ENCODE assay signal across 8 cellular contexts in the genomic region with DNA sequence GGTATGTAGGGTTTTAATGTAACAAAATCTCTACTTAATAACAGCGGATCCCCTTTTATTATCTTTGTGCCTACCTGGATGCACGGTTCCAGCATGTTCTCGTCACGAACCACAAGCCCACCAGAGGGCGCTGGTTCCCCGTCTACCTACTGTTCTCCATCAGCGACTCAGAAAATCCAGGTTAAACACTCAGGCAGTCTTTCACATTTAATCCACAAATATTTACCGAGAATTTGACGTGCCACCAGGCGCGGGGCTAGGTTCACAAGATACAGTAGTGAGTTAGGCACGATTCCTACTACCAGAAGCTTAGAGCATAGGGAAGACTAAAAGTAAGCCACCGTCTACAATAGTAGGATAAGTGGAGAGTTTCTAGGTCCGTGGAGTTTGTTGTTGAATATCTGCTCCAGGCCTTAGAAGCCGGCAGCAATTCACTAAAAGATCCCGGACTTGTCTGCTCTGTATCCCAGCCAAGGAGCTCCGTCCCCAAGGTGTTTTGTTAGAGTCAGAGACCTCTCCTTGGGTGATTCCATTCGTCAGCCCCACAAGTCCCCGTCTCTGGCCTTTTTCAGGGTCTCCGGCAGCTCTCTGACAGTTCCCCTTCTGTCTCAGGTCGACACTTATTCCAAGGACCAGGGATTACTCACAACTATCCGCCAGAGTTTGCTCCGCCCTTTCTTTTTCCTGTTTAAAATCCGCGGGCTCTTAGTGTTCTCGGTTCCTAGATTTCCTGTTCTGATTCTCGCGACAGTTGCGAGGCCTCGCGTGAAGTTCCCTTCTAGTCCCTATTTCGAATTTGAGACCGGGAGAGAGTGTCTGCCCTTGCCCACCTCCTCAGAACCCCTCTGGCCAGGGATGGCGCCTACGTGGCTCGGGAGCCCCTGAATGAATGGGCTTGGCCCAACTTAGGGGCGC. TPM values are rescaled to one million over a fixed set of nuclear protein-coding genes. Genes with fewer than 3 reads are reported as not detected.
DNase-seq lines count a peak whose midpoint lies in the region; ATAC-seq and TF ChIP-seq lines count a peak whose summit lies in the region.

No MANE protein-coding gene starts in this region.

- H4K8ac ChIP-seq in IMR-90 (ENCODE audit: low read depth in 2 of 2, low read length in 2 of 2), result peak overlapping the region; percentile 98 to 99

- no peaks in the 10 kb centered on the region; the same call in none of the 2 replicates for H4K20me1 ChIP-seq in IMR-90 (ENCODE audit: insufficient read depth, low read length)
- H4K20me1 ChIP-seq in OCI-LY7 (ENCODE audit: insufficient read depth, low read length), result no peaks in the 10 kb centered on the region

- no peaks in the 10 kb centered on the region for H3K27me3 ChIP-seq in IMR-90 (ENCODE audit: control insufficient read depth, insufficient read depth, low read length)

- H3K36me3 ChIP-seq in IMR-90 (ENCODE audit: control insufficient read depth, insufficient read depth, low read length) (no peaks in the 10 kb centered on the region), OCI-LY7 (ENCODE audit: insufficient read depth, low read length) (peaks cover 35% of the 10 kb centered on the region)

- no peak for TF ChIP-seq POLR2A in IMR-90 (IDR thresholded peaks at IDR 0.05; ENCODE audit: low read depth, low read length)

- H3K56ac ChIP-seq in IMR-90 (ENCODE audit: extremely low read depth, insufficient read depth, low read length), result peak overlapping the region; percentile 100

- H2AFZ ChIP-seq in IMR-90 (replicated peaks; ENCODE audit: low read length, poor library complexity), result peak overlapping the region; percentile 100
- peak overlapping the region; percentile 83 for H2AFZ ChIP-seq in OCI-LY7 (ENCODE audit: low read length)

- dilution Hi-C loops in IMR-90 (cut with HindIII; ENCODE audit: low sequenced_read_pairs, unreplicated experiment), result no loop called here

- H3K9me2 ChIP-seq in OCI-LY7 (ENCODE audit: insufficient read depth, low read length), result no peaks in the 10 kb centered on the region

- peak; percentile 79 for TF ChIP-seq RAD21 in IMR-90 (IDR thresholded peaks at IDR 0.05; ENCODE audit: low read length)

- H3K4me1 ChIP-seq in IMR-90 (ENCODE audit: control insufficient read depth, insufficient read depth, low read length) (peaks cover 15% of the 10 kb centered on the region), OCI-LY7 (ENCODE audit: insufficient read depth, low read length, poor library complexity, severe bottlenecking) (peaks cover 69% of the 10 kb centered on the region)

- peak overlapping the region; percentile 97 for H3K27ac ChIP-seq in IMR-90 (ENCODE audit: insufficient read depth, low read length)
- H3K27ac ChIP-seq in OCI-LY7 (ENCODE audit: low read depth, low read length, poor library complexity, severe bottlenecking), result peak overlapping the region; percentile 94

- peak overlapping the region; percentile 100 for H3K14ac ChIP-seq in IMR-90 (replicated peaks; ENCODE audit: low read depth, low read length)

- intact Hi-C loops in IMR-90 (cut with micrococcal nuclease) (loop anchor here (2.0 kb wide), 1 partner anchor 83 kb away; no protein-coding TSS in a partner anchor), OCI-LY7 (cut with micrococcal nuclease; ENCODE audit: unreplicated experiment) (loop anchor here (1.0 to 5.0 kb wide), 3 partner anchors 8 to 148 kb away; partner anchors contain the start of gene SLF2)

- in situ Hi-C loops in IMR-90 (cut with MboI; ENCODE audit: low sequenced_read_pairs), result no loop called here

- peak overlapping the region; percentile 100 for H2BK120ac ChIP-seq in IMR-90 (ENCODE audit: low read depth, low read length)

- peak overlapping the region; percentile 99 for H2BK20ac ChIP-seq in IMR-90 (ENCODE audit: low read depth, low read length)

- DNase-seq in DMS 273 treated with DMSO at 0.1 percent for 48 hours (lab: John Stamatoyannopoulos, UW), result peak; percentile 84
- DNase-seq in IMR-90, result peak; percentile 95
- peak; percentile 93 for DNase-seq in OCI-LY7 (ENCODE audit: low spot score)
- peak; percentile 87 for DNase-seq in activated T-cell treated with anti-CD3 and anti-CD28 coated beads for 4 hours
- peak; percentile 98 for DNase-seq in myocyte (ENCODE audit: low read depth)
- peak; percentile 89 for DNase-seq in stimulated activated CD8-positive, alpha-beta memory T cell treated with anti-CD3 and anti-CD28 coated beads, Interleukin-7, amount 100 ng/mL, for 24 hours (ENCODE audit: low read depth)

- WGBS in IMR-90 (ENCODE audit: extremely low coverage in 2 of 2, insufficient read length in 1 of 2), 2 experiments, result 0% methylated on average over 14 of the region's 37 CpGs; no CpG with 5 or more reads in 1 of the 2 experiments

- peak overlapping the region; percentile 96 for H3K9ac ChIP-seq in IMR-90 (ENCODE audit: low read depth, low read length)

- peaks cover 0 to 47% of the 10 kb centered on the region in 2 experiments; a peak in 3 of 4 replicates for H3K79me1 ChIP-seq in IMR-90 (ENCODE audit: low read depth in 1 of 2, low read length in 2 of 2)

- peaks cover 4% of the 10 kb centered on the region; the same call in 1 of the 2 replicates for H3K9me1 ChIP-seq in IMR-90 (ENCODE audit: insufficient read depth, low read length)

- H3K4me2 ChIP-seq in IMR-90 (ENCODE audit: low read depth, low read length) (peak overlapping the region; percentile 99), OCI-LY7 (ENCODE audit: low read length) (peak overlapping the region; percentile 76)

- peak overlapping the region; percentile 98 for H4K5ac ChIP-seq in IMR-90 (ENCODE audit: low read depth, low read length)

- ATAC-seq in GM21528 (IDR thresholded peaks at IDR 0.05; ENCODE audit: low FRiP score, unreplicated experiment), result peak; percentile 39
- ATAC-seq in IMR-90 (ENCODE audit: low read depth), result peak; percentile 68
- peak; percentile 71 for ATAC-seq in esophagus mucosa

- peak overlapping the region; percentile 100 for H3K23ac ChIP-seq in IMR-90 (ENCODE audit: low read depth, low read length)

- H3K9me3 ChIP-seq in IMR-90 (ENCODE audit: control insufficient read depth, insufficient read depth, low read length) (no peaks in the 10 kb centered on the region), OCI-LY7 (ENCODE audit: low read length) (no peaks in the 10 kb centered on the region)

- BruUV-seq in IMR-90 (replicated peaks; lab: Mats Ljungman, UMichigan) (no TSS peak), OCI-LY7 (replicated peaks; lab: Mats Ljungman, UMichigan) (TSS peak; percentile 88)

- CTCF ChIA-PET in IMR-90 (lab: Yijun Ruan, JAX) (interaction anchor here (0.7 to 2.1 kb wide), 6 partner anchors 9 to 82 kb away, joined by 3 to 14 read pairs (median 5); no protein-coding TSS in a partner anchor), OCI-LY7 (lab: Charles Lee; ENCODE audit: unreplicated experiment) (interaction anchor here (0.9 to 1.1 kb wide), 2 partner anchors 9 to 82 kb away, joined by 3 to 4 read pairs; no protein-coding TSS in a partner anchor)

- H2AK5ac ChIP-seq in IMR-90 (ENCODE audit: low read depth, low read length), result peak overlapping the region; percentile 95

- H3K4me3 ChIP-seq in IMR-90 (ENCODE audit: insufficient read depth, low read depth, low read length) (peak overlapping the region; percentile 81), OCI-LY7 (ENCODE audit: low read depth, low read length, poor library complexity, severe bottlenecking) (peak overlapping the region; percentile 89)

- TF ChIP-seq CTCF in IMR-90 (conservative IDR thresholded peaks at IDR 0.05; ENCODE audit: low read depth, low read length) (peak; percentile 85), OCI-LY7 (conservative IDR thresholded peaks at IDR 0.05; ENCODE audit: low read length) (peak; percentile 99)

- peak overlapping the region; percentile 99 for H3K18ac ChIP-seq in IMR-90 (ENCODE audit: low read depth, low read length)

- peak overlapping the region; percentile 100 for H2AK9ac ChIP-seq in IMR-90 (replicated peaks; ENCODE audit: low read depth, low read length, poor library complexity)

- H4K91ac ChIP-seq in IMR-90 (ENCODE audit: insufficient read depth, low read depth, low read length), result peak overlapping the region; percentile 100

- peak overlapping the region; percentile 99 for H2BK5ac ChIP-seq in IMR-90 (ENCODE audit: low read depth, low read length, poor library complexity, severe bottlenecking)

- peak overlapping the region; percentile 100 for H2BK15ac ChIP-seq in IMR-90 (ENCODE audit: low read depth, low read length)

- POLR2A ChIA-PET in IMR-90 (lab: Charles Lee; ENCODE audit: unreplicated experiment) (interaction anchor here (0.6 kb wide), 1 partner anchor 1473 kb away, joined by 3 read pairs; no protein-coding TSS in a partner anchor), OCI-LY7 (lab: Charles Lee) (interaction anchor here (0.7 to 2.7 kb wide), 8 partner anchors 8 to 889 kb away, joined by 3 to 19 read pairs (median 3); no protein-coding TSS in a partner anchor)

- peak overlapping the region; percentile 100 for H3K4ac ChIP-seq in IMR-90 (ENCODE audit: low read depth, low read length)

- H3K79me2 ChIP-seq in OCI-LY7 (ENCODE audit: insufficient read depth, low read depth, low read length), result peaks cover 52% of the 10 kb centered on the region

TF ChIP-seq in IMR-90, 13 proteins besides CTCF, POLR2A, EP300 and RAD21 (continues in another document):
- TF ChIP-seq BHLHE40 (IDR thresholded peaks at IDR 0.05; ENCODE audit: low read depth, low read length) (no peak), RFX5 (IDR thresholded peaks at IDR 0.05; ENCODE audit: low read depth, low read length) (no peak)

RNA-seq across cellular contexts. Expression of gene KAZALD1, which starts 1.5 kb away (rescaled TPM):
- total RNA-seq in IMR-90 (2012; rRNA removed) (8.1 and 9.1 TPM in 2 replicates), OCI-LY7 (2022) (32.2 and 36.4 TPM in 2 replicates), esophagus mucosa (4.1 TPM), myocyte (34.7 and 37.5 TPM in 2 replicates)
- polyA plus RNA-seq in IMR-90 (2012; rRNA removed), result 18.6 and 18.7 TPM in 2 replicates
- polyA plus RNA-seq in IMR-90 (2012; cell fraction: cytosol; rRNA removed), result 19.1 and 20.1 TPM in 2 replicates
- polyA plus RNA-seq in IMR-90 (2012; cell fraction: nucleus; rRNA removed; ENCODE audit: low replicate concordance), result 20.7 and 36.8 TPM in 2 replicates
- total RNA-seq in OCI-LY7 (2014; rRNA removed; shearing (Covaris generic)), result 9.7 and 18.8 TPM in 2 replicates
- 32.4 TPM for polyA plus RNA-seq in myocyte (2012)

RNA-seq across cellular contexts. Expression of gene SFXN3, which starts 29.3 kb away (rescaled TPM):
- total RNA-seq in IMR-90 (2012; rRNA removed) (53.3 and 64.7 TPM in 2 replicates), OCI-LY7 (2022) (0.11 TPM in 1 of 2 replicates, not detected in the other), esophagus mucosa (4.9 TPM), myocyte (103 and 122 TPM in 2 replicates)
- polyA plus RNA-seq in IMR-90 (2012; rRNA removed), result 67.6 and 77.2 TPM in 2 replicates
- 36.7 and 46.7 TPM in 2 replicates for polyA plus RNA-seq in IMR-90 (2012; cell fraction: cytosol; rRNA removed)
- polyA plus RNA-seq in IMR-90 (2012; cell fraction: nucleus; rRNA removed; ENCODE audit: low replicate concordance), result 417 and 427 TPM in 2 replicates
- 0.41 TPM in 1 of 2 replicates, not detected in the other for total RNA-seq in OCI-LY7 (2014; rRNA removed; shearing (Covaris generic))
- polyA plus RNA-seq in myocyte (2012), result 77.4 TPM

RNA-seq across cellular contexts. Expression of gene PDZD7, which starts 29.4 kb away (rescaled TPM):
- 0.83 and 0.90 TPM in 2 replicates for total RNA-seq in IMR-90 (2012; rRNA removed)
- polyA plus RNA-seq in IMR-90 (2012; rRNA removed), result 1.5 and 1.8 TPM in 2 replicates
- 0.97 and 2.0 TPM in 2 replicates for polyA plus RNA-seq in IMR-90 (2012; cell fraction: cytosol; rRNA removed)
- polyA plus RNA-seq in IMR-90 (2012; cell fraction: nucleus; rRNA removed; ENCODE audit: low replicate concordance), result 6.5 and 8.7 TPM in 2 replicates
- 1.4 and 2.1 TPM in 2 replicates for total RNA-seq in OCI-LY7 (2014; rRNA removed; shearing (Covaris generic))
- total RNA-seq in OCI-LY7 (2022), result 1.6 and 1.8 TPM in 2 replicates
- 0.04 TPM for total RNA-seq in esophagus mucosa
- 0.16 and 1.9 TPM in 2 replicates for total RNA-seq in myocyte
- polyA plus RNA-seq in myocyte (2012), result 4.0 TPM

Comparison
In these comparisons a context has a peak if more than half of its experiments do, and no peak if none do; other contexts are left out.
1. Peak in every context shown above with its lines: DNase-seq, ATAC-seq, H3K4me3 ChIP-seq and H3K27ac ChIP-seq.